Comparison of ENCODE assay signal across 12 cellular contexts in genomic region chr3:14691239-14691638, GRCh38. TPM values are rescaled to one million over a fixed set of nuclear protein-coding genes. Genes with fewer than 3 reads are reported as not detected.
A peak's percentile ranks its signal among the peaks of the same experiment; 100 is the strongest.
DNase-seq lines count a peak whose midpoint lies in the region; ATAC-seq and TF ChIP-seq lines count a peak whose summit lies in the region.
"Had no signal": no experiment of that assay in that cellular context is flagged by ENCODE, and none has a peak within 500 bp of the region (broad histone marks: within the 10 kb centered on the region; RNA-seq: fewer than 3 reads in every experiment).

No MANE protein-coding gene starts in this region.

- peak; percentile 72 for DNase-seq in GM12865 (ENCODE audit: low read depth)
- DNase-seq in left ventricle myocardium superior = no peak
- DNase-seq in NCI-H187 (lab: John Stamatoyannopoulos, UW) = no peak
- no peak for DNase-seq in GOT3 (lab: John Stamatoyannopoulos, UW)
- no peak for DNase-seq in coronary artery (ENCODE audit: low spot score)
- DNase-seq: naive thymus-derived CD8-positive, alpha-beta T cell; NCI-H1930 had no signal

- peak; percentile 5; the same call in 1 of the 2 replicates for TF ChIP-seq POLR2A in Raji (IDR thresholded peaks at IDR 0.05; ENCODE audit: insufficient read depth, low read depth, low read length)

- TF ChIP-seq CTCF in GM12865 (IDR thresholded peaks at IDR 0.05; ENCODE audit: insufficient read depth, low read depth, low read length, missing control alignments) (no peak), coronary artery (IDR thresholded peaks at IDR 0.05) (no peak)

- no peak overlapping the region for H3K27ac ChIP-seq in coronary artery

- ATAC-seq in GM21423 (IDR thresholded peaks at IDR 0.05; ENCODE audit: unreplicated experiment) = peak; percentile 33
- ATAC-seq in HG03175 (IDR thresholded peaks at IDR 0.05; ENCODE audit: unreplicated experiment) = peak; percentile 39
- ATAC-seq in left ventricle myocardium superior = no peak
- ATAC-seq: esophagus mucosa; naive thymus-derived CD8-positive, alpha-beta T cell had no signal

- no peak overlapping the region; the same call in 1 of the 2 replicates for H3K4me3 ChIP-seq in GM12865 (ENCODE audit: low read depth, low read length)
- no peak overlapping the region for H3K4me3 ChIP-seq in coronary artery

- intact Hi-C loops in left ventricle myocardium superior (cut with micrococcal nuclease) = no loop called here

RNA-seq across cellular contexts. Expression of gene C3orf20, which starts 16.3 kb away (rescaled TPM):
- total RNA-seq in left ventricle myocardium superior = not detected
- total RNA-seq: H4 had no signal

RNA-seq across cellular contexts. Expression of gene CCDC174, which starts 39.7 kb away (rescaled TPM):
- total RNA-seq in left ventricle myocardium superior = 10.7 TPM
